ENCODE assay signal across 22 cellular contexts in the genomic region with DNA sequence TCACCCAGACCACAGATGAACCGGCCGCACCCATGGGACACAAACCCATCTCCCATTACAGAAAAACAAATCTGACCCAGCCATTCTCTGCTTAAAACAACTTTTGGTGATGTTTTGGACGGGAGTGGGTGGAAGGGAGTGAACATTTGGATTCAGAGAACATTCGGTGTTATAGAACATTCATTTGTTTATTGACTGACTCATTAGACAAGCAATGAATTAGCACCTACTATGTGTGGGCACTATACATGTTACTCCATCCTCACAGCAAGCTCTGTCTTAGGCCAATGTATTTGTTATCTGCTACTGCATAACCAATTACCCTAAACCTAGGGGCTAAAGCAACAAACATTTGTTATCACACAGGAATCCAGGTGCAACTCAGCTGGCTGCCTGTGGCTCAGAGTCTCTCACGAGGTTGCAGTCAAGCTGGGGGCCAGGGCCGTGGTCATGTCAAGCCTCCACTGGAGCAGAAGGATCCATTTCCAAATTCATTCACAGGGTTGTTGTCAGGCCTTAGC. TPM values are rescaled to one million over a fixed set of nuclear protein-coding genes. Genes with fewer than 3 reads are reported as not detected.
DNase-seq lines count a peak whose midpoint lies in the region; ATAC-seq and TF ChIP-seq lines count a peak whose summit lies in the region.
"Had no signal": no experiment of that assay in that cellular context is flagged by ENCODE, and none has a peak within 500 bp of the region (broad histone marks: within the 10 kb centered on the region; RNA-seq: fewer than 3 reads in every experiment).

No MANE protein-coding gene starts in this region.

- no peak for TF ChIP-seq EP300 in esophagus muscularis mucosa (IDR thresholded peaks at IDR 0.05)

- no peak overlapping the region for H3K4me3 ChIP-seq in BLaER1
- H3K4me3 ChIP-seq in parathyroid adenoma (ENCODE audit: low read depth, low read length) = no peak overlapping the region
- no peak overlapping the region for H3K4me3 ChIP-seq in esophagus muscularis mucosa
- H3K4me3 ChIP-seq: hepatocyte, ovary, stomach had no signal

- WGBS in esophagus muscularis mucosa = 72% methylated on average over 5 of the region's 6 CpGs

- no peaks in the 10 kb centered on the region; the same call in 1 of the 2 replicates for H3K36me3 ChIP-seq in BLaER1
- H3K36me3 ChIP-seq in parathyroid adenoma (ENCODE audit: control insufficient read depth, insufficient read depth, low read length) = no peaks in the 10 kb centered on the region
- no peaks in the 10 kb centered on the region for H3K36me3 ChIP-seq in esophagus muscularis mucosa
- H3K36me3 ChIP-seq: ovary, stomach had no signal

- no peaks in the 10 kb centered on the region for H4K20me1 ChIP-seq in BLaER1

- H3K79me2 ChIP-seq in parathyroid adenoma = no peaks in the 10 kb centered on the region
- H3K79me2 ChIP-seq: hepatocyte had no signal

- H3K4me2 ChIP-seq in BLaER1 (peak overlapping the region; percentile 76), parathyroid adenoma (ENCODE audit: low read length) (no peak overlapping the region)
- H3K4me2 ChIP-seq: hepatocyte had no signal

- H3K27ac Mint-ChIP-seq in chondrocyte (ENCODE audit: unreplicated experiment) = peak overlapping the region; percentile 30

- H3K27ac ChIP-seq in BLaER1 = peak overlapping the region; percentile 66
- H3K27ac ChIP-seq in parathyroid adenoma = no peak overlapping the region
- no peak overlapping the region for H3K27ac ChIP-seq in esophagus muscularis mucosa (replicated peaks in 1 of 4)
- H3K27ac ChIP-seq: foreskin keratinocyte, hepatocyte, HL-60, ovary, stomach had no signal

- DNase-seq in NCI-H460 (ENCODE audit: extremely low read depth, low read depth) (peak; percentile 37), chondrocyte (ENCODE audit: low spot score) (no peak), esophagus muscularis mucosa (ENCODE audit: extremely low spot score) (no peak), HuH-7 (ENCODE audit: low spot score) (no peak)
- DNase-seq in activated CD4-positive, alpha-beta T cell treated with anti-CD3 and anti-CD28 coated beads for 4 hours = no peak
- DNase-seq: activated CD4-positive, alpha-beta T cell treated with anti-CD3 and anti-CD28 coated beads for 48 hours; activated effector memory CD4-positive, alpha-beta T cell treated with anti-CD3 and anti-CD28 coated beads, Interleukin-2, amount 50 U/mL, for 16 hours; CD8-positive, alpha-beta memory T cell; foreskin keratinocyte; KBM-7; NCI-H1048; NCI-H2029; NCI-H510A; ovary; stimulated activated CD4-positive, alpha-beta T cell treated with anti-CD3 and anti-CD28 coated beads, Interleukin-2, amount 100 ng/mL, for 48 hours; stomach had no signal

- peaks cover 28% of the 10 kb centered on the region for H3K4me1 Mint-ChIP-seq in chondrocyte (ENCODE audit: low read depth)

- intact Hi-C loops in esophagus muscularis mucosa (cut with DNase I) = no loop called here

- H3K4me1 ChIP-seq in BLaER1 = peaks cover 63% of the 10 kb centered on the region
- H3K4me1 ChIP-seq in parathyroid adenoma = peaks cover 9% of the 10 kb centered on the region
- H3K4me1 ChIP-seq in esophagus muscularis mucosa = peaks cover 4 to 12% (median 9%) of the 10 kb centered on the region in 4 donors
- H3K4me1 ChIP-seq: foreskin keratinocyte had no signal

- H2AFZ ChIP-seq in parathyroid adenoma = peak overlapping the region; percentile 73
- H2AFZ ChIP-seq: hepatocyte had no signal

- no peak overlapping the region for H3K4me3 Mint-ChIP-seq in chondrocyte (ENCODE audit: unreplicated experiment)
- H3K4me3 Mint-ChIP-seq: CD8-positive, alpha-beta memory T cell had no signal

- H3K9me3 ChIP-seq in BLaER1 = peaks cover 25% of the 10 kb centered on the region
- H3K9me3 ChIP-seq in parathyroid adenoma (ENCODE audit: control insufficient read depth, low read length) = no peaks in the 10 kb centered on the region
- peaks cover 0 to 15% (median 11%) of the 10 kb centered on the region in 4 donors for H3K9me3 ChIP-seq in esophagus muscularis mucosa
- H3K9me3 ChIP-seq: ovary had no signal

- peaks cover 15% of the 10 kb centered on the region for H3K36me3 Mint-ChIP-seq in chondrocyte (ENCODE audit: low read depth)

- no peak for ATAC-seq in GM21423 (IDR thresholded peaks at IDR 0.05; ENCODE audit: unreplicated experiment)
- ATAC-seq: foreskin keratinocyte, HCT116 had no signal

- TF ChIP-seq POLR2A in esophagus muscularis mucosa (IDR thresholded peaks at IDR 0.05; ENCODE audit: low read depth) = no peak

- H3K27me3 Mint-ChIP-seq in chondrocyte (ENCODE audit: low read depth) = no peaks in the 10 kb centered on the region
- H3K27me3 Mint-ChIP-seq: CD8-positive, alpha-beta memory T cell had no signal

- H3K9me3 Mint-ChIP-seq in chondrocyte (ENCODE audit: low read depth) = peaks cover 20% of the 10 kb centered on the region

- no peaks in the 10 kb centered on the region for H3K27me3 ChIP-seq in BLaER1
- no peaks in the 10 kb centered on the region for H3K27me3 ChIP-seq in parathyroid adenoma (ENCODE audit: control insufficient read depth, insufficient read depth, low read length)
- no peaks in the 10 kb centered on the region for H3K27me3 ChIP-seq in esophagus muscularis mucosa
- H3K27me3 ChIP-seq: foreskin keratinocyte, hepatocyte, ovary, stomach had no signal

- no peak for TF ChIP-seq CTCF in chondrocyte (IDR thresholded peaks at IDR 0.05)
- no peak for TF ChIP-seq CTCF in parathyroid adenoma (IDR thresholded peaks at IDR 0.05)
- no peak for TF ChIP-seq CTCF in esophagus muscularis mucosa (IDR thresholded peaks at IDR 0.05)

- H3K9ac ChIP-seq in BLaER1 (peak overlapping the region; percentile 49), parathyroid adenoma (no peak overlapping the region)

RNA-seq across cellular contexts. Expression of gene ERGIC1, which starts 5.1 kb away (rescaled TPM):
- total RNA-seq in NCI-H460 (2014; rRNA removed; shearing (Covaris generic)) = 189 and 198 TPM in 2 replicates
- 98.4 and 127 TPM in 2 replicates for polyA plus RNA-seq in NCI-H460 (2014; cell fraction: nucleus; rRNA removed)
- 141 to 154 TPM (median 148 TPM) in 3 replicates for total RNA-seq in chondrocyte
- total RNA-seq in esophagus muscularis mucosa = 100 to 1,000 TPM; 105 to 161 (median 145) TPM

RNA-seq across cellular contexts. Expression of gene DUSP1, which starts 58.0 kb away (rescaled TPM):
- total RNA-seq in NCI-H460 (2014; rRNA removed; shearing (Covaris generic)) = 441 and 521 TPM in 2 replicates
- polyA plus RNA-seq in NCI-H460 (2014; cell fraction: nucleus; rRNA removed) = 109 and 130 TPM in 2 replicates
- total RNA-seq in chondrocyte = 91.5 to 171 TPM (median 150 TPM) in 3 replicates
- 100 to 1,000 TPM; 455 to 718 (median 676) TPM for total RNA-seq in esophagus muscularis mucosa
